ENCODE assay signal across 21 cellular contexts in genomic region chr16:86075839-86076440, GRCh38.
"Had no signal": no experiment of that assay in that cellular context is flagged by ENCODE, and none has a peak within 500 bp of the region (broad histone marks: within the 10 kb centered on the region; RNA-seq: fewer than 3 reads in every experiment).

No MANE protein-coding gene starts in this region.

- H3K27me3 ChIP-seq: cardiac muscle cell, gastroesophageal sphincter, transverse colon had no signal

- H3K4me3 ChIP-seq: cardiac muscle cell, gastroesophageal sphincter, heart right ventricle, mucosa of descending colon, skin epidermis, transverse colon had no signal

- H3K36me3 ChIP-seq: cardiac muscle cell, gastroesophageal sphincter, heart right ventricle, transverse colon had no signal

- DNase-seq: activated CD4-positive, alpha-beta memory T cell treated with anti-CD3 and anti-CD28 coated beads for 36 hours; activated CD4-positive, alpha-beta T cell treated with anti-CD3 and anti-CD28 coated beads for 1 hour; activated CD8-positive, alpha-beta memory T cell treated with anti-CD3 and anti-CD28 coated beads, Interleukin-2, amount 10 ng/mL, durations not matched to agents 7 days and 5 days; activated naive CD4-positive, alpha-beta T cell treated with anti-CD3 and anti-CD28 coated beads, Interleukin-2, amount 10 ng/mL, durations not matched to agents 7 days and 5 days; activated T-cell treated with anti-CD3 and anti-CD28 coated beads, Interleukin-2, amount 50 U/mL, for 1 hour; heart right ventricle; mucosa of descending colon; naive thymus-derived CD4-positive, alpha-beta T cell; stimulated activated CD4-positive, alpha-beta T cell treated with anti-CD3 and anti-CD28 coated beads, Interleukin-4, amount 100 ng/mL, for 4 hours; stimulated activated CD8-positive, alpha-beta memory T cell treated with anti-CD3 and anti-CD28 coated beads, Interleukin-4, amount 100 ng/mL, for 48 hours; stimulated activated naive CD4-positive, alpha-beta T cell treated with Interleukin-2 at 50 U/mL for 16 hours; substantia nigra; transverse colon had no signal

- H3K4me3 Mint-ChIP-seq: activated CD4-positive, alpha-beta memory T cell treated with anti-CD3 and anti-CD28 coated beads for 36 hours; activated CD8-positive, alpha-beta memory T cell treated with anti-CD3 and anti-CD28 coated beads, Interleukin-2, amount 10 ng/mL, durations not matched to agents 7 days and 5 days; activated naive CD4-positive, alpha-beta T cell treated with anti-CD3 and anti-CD28 coated beads, Interleukin-2, amount 10 ng/mL, durations not matched to agents 7 days and 5 days; naive thymus-derived CD4-positive, alpha-beta T cell had no signal

- H3K27ac Mint-ChIP-seq: activated CD4-positive, alpha-beta memory T cell treated with anti-CD3 and anti-CD28 coated beads for 36 hours; activated CD8-positive, alpha-beta memory T cell treated with anti-CD3 and anti-CD28 coated beads, Interleukin-2, amount 10 ng/mL, durations not matched to agents 7 days and 5 days; activated naive CD4-positive, alpha-beta T cell treated with anti-CD3 and anti-CD28 coated beads, Interleukin-2, amount 10 ng/mL, durations not matched to agents 7 days and 5 days; activated T-helper 2 cell treated with anti-CD3 and anti-CD28 coated beads, Interferon-gamma antibody, Interleukin-2, Interleukin-4, amounts not matched to agents 10 μg/mL and 5 μg/mL and 100 μg/mL, durations not matched to agents 14 hours and 24 hours and 36 hours; naive thymus-derived CD4-positive, alpha-beta T cell had no signal

- H3K9me3 Mint-ChIP-seq: activated CD4-positive, alpha-beta memory T cell treated with anti-CD3 and anti-CD28 coated beads for 36 hours; activated naive CD4-positive, alpha-beta T cell treated with anti-CD3 and anti-CD28 coated beads, Interleukin-2, amount 10 ng/mL, durations not matched to agents 7 days and 5 days; activated T-helper 2 cell treated with anti-CD3 and anti-CD28 coated beads, Interferon-gamma antibody, Interleukin-2, Interleukin-4, amounts not matched to agents 10 μg/mL and 5 μg/mL and 100 μg/mL, durations not matched to agents 14 hours and 24 hours and 36 hours had no signal

- FAIRE-seq: colon, endometrium, islet of Langerhans had no signal

- ATAC-seq: activated CD8-positive, alpha-beta memory T cell treated with anti-CD3 and anti-CD28 coated beads, Interleukin-2, amount 10 ng/mL, durations not matched to agents 7 days and 5 days; gastroesophageal sphincter; heart right ventricle; left lobe of liver; mucosa of descending colon; naive thymus-derived CD4-positive, alpha-beta T cell had no signal

- H3K27ac ChIP-seq: cardiac muscle cell, gastroesophageal sphincter, heart right ventricle, skin epidermis had no signal

- H3K4me1 ChIP-seq: heart right ventricle had no signal

- H3K36me3 Mint-ChIP-seq: activated CD4-positive, alpha-beta memory T cell treated with anti-CD3 and anti-CD28 coated beads for 36 hours; activated CD8-positive, alpha-beta memory T cell treated with anti-CD3 and anti-CD28 coated beads, Interleukin-2, amount 10 ng/mL, durations not matched to agents 7 days and 5 days; activated naive CD4-positive, alpha-beta T cell treated with anti-CD3 and anti-CD28 coated beads, Interleukin-2, amount 10 ng/mL, durations not matched to agents 7 days and 5 days; naive thymus-derived CD4-positive, alpha-beta T cell had no signal

- H3K9me3 ChIP-seq: gastroesophageal sphincter, heart right ventricle, mucosa of descending colon, transverse colon had no signal

- H3K4me1 Mint-ChIP-seq: activated CD8-positive, alpha-beta memory T cell treated with anti-CD3 and anti-CD28 coated beads, Interleukin-2, amount 10 ng/mL, durations not matched to agents 7 days and 5 days; activated naive CD4-positive, alpha-beta T cell treated with anti-CD3 and anti-CD28 coated beads, Interleukin-2, amount 10 ng/mL, durations not matched to agents 7 days and 5 days had no signal
